8 cellular contexts compared by ENCODE assay signal in genomic region chr9:135504262-135505229, GRCh38. TPM values are rescaled to one million over a fixed set of nuclear protein-coding genes. Genes with fewer than 3 reads are reported as not detected.
A peak's percentile ranks its signal among the peaks of the same experiment; 100 is the strongest.
DNase-seq lines count a peak whose midpoint lies in the region; ATAC-seq and TF ChIP-seq lines count a peak whose summit lies in the region.

No MANE protein-coding gene starts in this region.

- peaks cover 6% of the 10 kb centered on the region for H3K4me1 Mint-ChIP-seq in activated CD4-positive, alpha-beta T cell treated with anti-CD3 and anti-CD28 coated beads, Interleukin-2, amount 10 ng/mL, durations not matched to agents 24 days and 14 days
- H3K4me1 Mint-ChIP-seq in mesothelial cell of epicardium = peaks cover 7% of the 10 kb centered on the region
- H3K4me1 Mint-ChIP-seq in stimulated activated effector memory CD8-positive, alpha-beta T cell treated with anti-CD3 and anti-CD28 coated beads, Interleukin-12 subunit alpha, Interleukin-12 subunit beta, amount 100 ng/mL, for 72 hours = peaks cover 36% of the 10 kb centered on the region

- peak; percentile 47 for TF ChIP-seq CTCF in mesothelial cell of epicardium (IDR thresholded peaks at IDR 0.05; ENCODE audit: unreplicated experiment)

- peak; percentile 25 for DNase-seq in NCI-H1436 (lab: John Stamatoyannopoulos, UW)
- DNase-seq in NCI-H1436 treated with DMSO at 0.1 percent for 48 hours (lab: John Stamatoyannopoulos, UW) = no peak
- peak; percentile 48 for DNase-seq in MV-4-11 (lab: John Stamatoyannopoulos, UW)
- DNase-seq in activated CD4-positive, alpha-beta T cell treated with anti-CD3 and anti-CD28 coated beads, Interleukin-2, amount 10 ng/mL, durations not matched to agents 24 days and 14 days = peak; percentile 86
- DNase-seq in effector CD4-positive, alpha-beta T cell = peak; percentile 33
- no peak for DNase-seq in mesothelial cell of epicardium (ENCODE audit: low spot score in 2 of 2, unreplicated experiment in 2 of 2)
- peak; percentile 35 to 62 for DNase-seq in stimulated activated effector memory CD8-positive, alpha-beta T cell treated with anti-CD3 and anti-CD28 coated beads, Interleukin-12 subunit alpha, Interleukin-12 subunit beta, amount 100 ng/mL, for 72 hours (ENCODE audit: low spot score in 2 of 2)

- intact Hi-C loops in activated CD4-positive, alpha-beta T cell treated with anti-CD3 and anti-CD28 coated beads, Interleukin-2, amount 10 ng/mL, durations not matched to agents 24 days and 14 days (cut with micrococcal nuclease) = no loop called here

- no peak overlapping the region for H3K27ac Mint-ChIP-seq in activated CD4-positive, alpha-beta T cell treated with anti-CD3 and anti-CD28 coated beads, Interleukin-2, amount 10 ng/mL, durations not matched to agents 24 days and 14 days
- H3K27ac Mint-ChIP-seq in mesothelial cell of epicardium = no peak overlapping the region
- peak overlapping the region; percentile 26 for H3K27ac Mint-ChIP-seq in stimulated activated effector memory CD8-positive, alpha-beta T cell treated with anti-CD3 and anti-CD28 coated beads, Interleukin-12 subunit alpha, Interleukin-12 subunit beta, amount 100 ng/mL, for 72 hours

- no peak overlapping the region for H3K4me3 Mint-ChIP-seq in activated CD4-positive, alpha-beta T cell treated with anti-CD3 and anti-CD28 coated beads, Interleukin-2, amount 10 ng/mL, durations not matched to agents 24 days and 14 days
- H3K4me3 Mint-ChIP-seq in mesothelial cell of epicardium = no peak overlapping the region
- no peak overlapping the region for H3K4me3 Mint-ChIP-seq in stimulated activated effector memory CD8-positive, alpha-beta T cell treated with anti-CD3 and anti-CD28 coated beads, Interleukin-12 subunit alpha, Interleukin-12 subunit beta, amount 100 ng/mL, for 72 hours

- peaks cover 28% of the 10 kb centered on the region for H3K36me3 Mint-ChIP-seq in activated CD4-positive, alpha-beta T cell treated with anti-CD3 and anti-CD28 coated beads, Interleukin-2, amount 10 ng/mL, durations not matched to agents 24 days and 14 days (ENCODE audit: low read depth)
- H3K36me3 Mint-ChIP-seq in mesothelial cell of epicardium = peaks cover 7% of the 10 kb centered on the region
- peaks cover 49% of the 10 kb centered on the region for H3K36me3 Mint-ChIP-seq in stimulated activated effector memory CD8-positive, alpha-beta T cell treated with anti-CD3 and anti-CD28 coated beads, Interleukin-12 subunit alpha, Interleukin-12 subunit beta, amount 100 ng/mL, for 72 hours

- H3K27me3 Mint-ChIP-seq in activated CD4-positive, alpha-beta T cell treated with anti-CD3 and anti-CD28 coated beads, Interleukin-2, amount 10 ng/mL, durations not matched to agents 24 days and 14 days = peaks cover 6% of the 10 kb centered on the region
- no peaks in the 10 kb centered on the region for H3K27me3 Mint-ChIP-seq in mesothelial cell of epicardium (ENCODE audit: low read depth)

- peak; percentile 27 for ATAC-seq in stimulated activated effector memory CD8-positive, alpha-beta T cell treated with anti-CD3 and anti-CD28 coated beads, Interleukin-12 subunit alpha, Interleukin-12 subunit beta, amount 100 ng/mL, for 72 hours
- no peak for ATAC-seq in GM21737 (IDR thresholded peaks at IDR 0.05; ENCODE audit: unreplicated experiment)

- peaks cover 4% of the 10 kb centered on the region for H3K9me3 Mint-ChIP-seq in activated CD4-positive, alpha-beta T cell treated with anti-CD3 and anti-CD28 coated beads, Interleukin-2, amount 10 ng/mL, durations not matched to agents 24 days and 14 days
- peaks cover 9% of the 10 kb centered on the region for H3K9me3 Mint-ChIP-seq in mesothelial cell of epicardium
- H3K9me3 Mint-ChIP-seq in stimulated activated effector memory CD8-positive, alpha-beta T cell treated with anti-CD3 and anti-CD28 coated beads, Interleukin-12 subunit alpha, Interleukin-12 subunit beta, amount 100 ng/mL, for 72 hours = peaks cover 8% of the 10 kb centered on the region

RNA-seq across cellular contexts. Expression of gene MRPS2, which starts 4.1 kb away (rescaled TPM):
- total RNA-seq in activated CD4-positive, alpha-beta T cell treated with anti-CD3 and anti-CD28 coated beads, Interleukin-2, amount 10 ng/mL, durations not matched to agents 24 days and 14 days = 66.4 and 69.7 TPM in 2 replicates
- total RNA-seq in mesothelial cell of epicardium = 38.4 to 46.0 TPM (median 42.1 TPM) in 3 replicates

RNA-seq across cellular contexts. Expression of gene LCN1, which starts 16.7 kb away (rescaled TPM):
- total RNA-seq in activated CD4-positive, alpha-beta T cell treated with anti-CD3 and anti-CD28 coated beads, Interleukin-2, amount 10 ng/mL, durations not matched to agents 24 days and 14 days = not detected in 2 replicates
- total RNA-seq in mesothelial cell of epicardium = not detected in 3 replicates

RNA-seq across cellular contexts. Expression of gene PPP1R26, which starts 25.0 kb away (rescaled TPM):
- total RNA-seq in activated CD4-positive, alpha-beta T cell treated with anti-CD3 and anti-CD28 coated beads, Interleukin-2, amount 10 ng/mL, durations not matched to agents 24 days and 14 days = 0.69 and 0.82 TPM in 2 replicates
- total RNA-seq in mesothelial cell of epicardium = 25.9 to 27.9 TPM (median 26.9 TPM) in 3 replicates

RNA-seq across cellular contexts. Expression of gene OBP2A, which starts 41.4 kb away (rescaled TPM):
- total RNA-seq in activated CD4-positive, alpha-beta T cell treated with anti-CD3 and anti-CD28 coated beads, Interleukin-2, amount 10 ng/mL, durations not matched to agents 24 days and 14 days = not detected in 2 replicates
- total RNA-seq in mesothelial cell of epicardium = not detected in 3 replicates

RNA-seq across cellular contexts. Expression of gene PAEP, which starts 57.0 kb away (rescaled TPM):
- not detected in 2 replicates for total RNA-seq in activated CD4-positive, alpha-beta T cell treated with anti-CD3 and anti-CD28 coated beads, Interleukin-2, amount 10 ng/mL, durations not matched to agents 24 days and 14 days
- not detected in 3 replicates for total RNA-seq in mesothelial cell of epicardium

Comparison
In these comparisons a context has a peak if more than half of its experiments do, and no peak if none do; other contexts are left out.
1. DNase-seq: peak in NCI-H1436 (single experiment), MV-4-11 (single experiment), activated CD4-positive, alpha-beta T cell treated with anti-CD3 and anti-CD28 coated beads, Interleukin-2, amount 10 ng/mL, durations not matched to agents 24 days and 14 days (single experiment), effector CD4-positive, alpha-beta T cell (single experiment) and stimulated activated effector memory CD8-positive, alpha-beta T cell treated with anti-CD3 and anti-CD28 coated beads, Interleukin-12 subunit alpha, Interleukin-12 subunit beta, amount 100 ng/mL, for 72 hours (2 of 2); none in NCI-H1436 treated with DMSO at 0.1 percent for 48 hours (single experiment) and mesothelial cell of epicardium (0 of 2).
2. RNA of gene PPP1R26, which starts 25.0 kb away (total RNA-seq): 25.9 to 27.9 TPM in mesothelial cell of epicardium; 0.69 to 0.82 TPM in activated CD4-positive, alpha-beta T cell treated with anti-CD3 and anti-CD28 coated beads, Interleukin-2, amount 10 ng/mL, durations not matched to agents 24 days and 14 days; every median in the first group is over 10 times any median in the second.